ENCODE assay signal across 4 cellular contexts in the genomic region with DNA sequence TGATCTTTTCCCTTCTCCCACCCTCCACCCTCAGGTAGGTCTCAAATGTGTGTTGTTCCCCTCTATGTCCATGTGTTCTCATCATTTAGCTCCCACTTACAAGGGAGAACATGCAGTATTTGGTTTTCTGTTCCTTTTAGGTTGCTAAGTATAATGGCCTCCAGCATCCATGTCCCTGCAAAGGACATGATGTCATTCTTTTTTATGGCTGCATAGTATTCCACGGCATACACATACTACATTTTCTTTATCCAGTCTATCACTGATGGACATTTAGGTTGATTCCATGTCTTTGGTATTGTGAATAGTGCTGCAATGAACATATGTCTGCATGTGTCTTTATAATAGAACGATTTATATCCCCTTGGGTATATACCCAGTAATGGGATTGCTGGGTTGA. TPM values are rescaled to one million over a fixed set of nuclear protein-coding genes. Genes with fewer than 3 reads are reported as not detected.
"Had no signal": no experiment of that assay in that cellular context is flagged by ENCODE, and none has a peak within 500 bp of the region (broad histone marks: within the 10 kb centered on the region; RNA-seq: fewer than 3 reads in every experiment).

No MANE protein-coding gene starts in this region.

RNA-seq across cellular contexts. Expression of a gene that starts 10.7 kb away (rescaled TPM):
- total RNA-seq: LHCN-M2, M059J, NCI-H460 had no signal

RNA-seq across cellular contexts. Expression of a gene that starts 47.5 kb away (rescaled TPM):
- total RNA-seq: LHCN-M2, M059J, MCF 10A, NCI-H460 had no signal
